In the genomic region with DNA sequence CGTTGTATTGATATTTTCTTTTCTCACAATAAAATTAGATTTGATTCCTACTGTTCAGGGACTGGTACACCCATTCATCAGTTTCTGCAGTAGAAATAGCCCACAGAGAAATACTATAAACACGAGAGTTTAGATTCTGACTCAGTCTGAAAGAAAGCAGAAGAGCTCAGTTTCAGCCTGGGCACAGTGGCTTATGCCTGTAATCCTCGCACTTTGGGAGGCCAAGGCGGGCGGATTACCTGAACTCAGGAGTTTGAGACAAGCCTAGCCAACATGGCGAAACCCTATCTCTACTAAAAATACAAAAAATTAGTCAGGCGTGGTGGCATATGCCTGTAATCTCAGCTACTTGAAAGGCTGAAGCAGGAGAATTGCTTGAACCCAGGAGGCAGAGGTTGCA, we compare ENCODE assay signal across 14 cellular contexts. TPM values are rescaled to one million over a fixed set of nuclear protein-coding genes. Genes with fewer than 3 reads are reported as not detected.
DNase-seq lines count a peak whose midpoint lies in the region; ATAC-seq and TF ChIP-seq lines count a peak whose summit lies in the region.
"Had no signal": no experiment of that assay in that cellular context is flagged by ENCODE, and none has a peak within 500 bp of the region (broad histone marks: within the 10 kb centered on the region; RNA-seq: fewer than 3 reads in every experiment).

No MANE protein-coding gene starts in this region.

- in situ Hi-C loops in KBM-7 (cut with MboI; ENCODE audit: low pct_unique_long_range_greater_than_20kb, low sequenced_read_pairs): no loop called here

- H3K9me3 ChIP-seq in endodermal cell (ENCODE audit: control insufficient read depth, low read length): no peaks in the 10 kb centered on the region
- H3K9me3 ChIP-seq in left lung: no peaks in the 10 kb centered on the region
- H3K9me3 ChIP-seq: breast epithelium, pancreas, vagina had no signal

- H3K27ac Mint-ChIP-seq in activated naive CD4-positive, alpha-beta T cell treated with anti-CD3 and anti-CD28 coated beads for 36 hours: peak overlapping the region; percentile 100
- no peak overlapping the region for H3K27ac Mint-ChIP-seq in endodermal cell

- H3K27me3 Mint-ChIP-seq in activated naive CD4-positive, alpha-beta T cell treated with anti-CD3 and anti-CD28 coated beads for 36 hours (ENCODE audit: low read depth): no peaks in the 10 kb centered on the region
- peaks cover 34% of the 10 kb centered on the region for H3K27me3 Mint-ChIP-seq in endodermal cell (ENCODE audit: insufficient read depth)

- peaks cover 87% of the 10 kb centered on the region for H3K36me3 Mint-ChIP-seq in activated naive CD4-positive, alpha-beta T cell treated with anti-CD3 and anti-CD28 coated beads for 36 hours (ENCODE audit: low read depth)
- H3K36me3 Mint-ChIP-seq in endodermal cell (ENCODE audit: low read depth): no peaks in the 10 kb centered on the region

- DNase-seq in stimulated activated CD4-positive, alpha-beta T cell treated with anti-CD3 and anti-CD28 coated beads, Interleukin-12 subunit alpha, Interleukin-12 subunit beta, amount 100 ng/mL, for 4 hours: peak; percentile 42
- no peak for DNase-seq in stimulated activated CD4-positive, alpha-beta T cell treated with anti-CD3 and anti-CD28 coated beads, Interleukin-2, amount 100 ng/mL, for 48 hours
- DNase-seq in activated naive CD4-positive, alpha-beta T cell treated with anti-CD3 and anti-CD28 coated beads for 36 hours: peak; percentile 78
- no peak for DNase-seq in NCI-H2227 (lab: John Stamatoyannopoulos, UW; ENCODE audit: unreplicated experiment)
- no peak for DNase-seq in endodermal cell
- no peak for DNase-seq in KBM-7
- no peak for DNase-seq in left lung
- DNase-seq: kidney glomerular epithelial cell, pancreas had no signal

- H3K4me3 ChIP-seq in endodermal cell (ENCODE audit: low read length) (no peak overlapping the region), left lung (no peak overlapping the region)
- H3K4me3 ChIP-seq: breast epithelium, pancreas, vagina had no signal

- CTCF ChIA-PET in activated naive CD4-positive, alpha-beta T cell treated with anti-CD3 and anti-CD28 coated beads for 36 hours (lab: Charles Lee): interaction anchor here (1.0 to 6.2 kb wide), 11 partner anchors 9 to 72 kb away, joined by 3 to 27 read pairs (median 5); a partner anchor contains a TSS

- H3K27ac ChIP-seq in endodermal cell (ENCODE audit: low read depth, low read length) (no peak overlapping the region), left lung (no peak overlapping the region)
- H3K27ac ChIP-seq: breast epithelium, pancreas, vagina had no signal

- H3K4me1 ChIP-seq in endodermal cell (ENCODE audit: control insufficient read depth, insufficient read depth, low read length) (no peaks in the 10 kb centered on the region), left lung (no peaks in the 10 kb centered on the region)
- H3K4me1 ChIP-seq: breast epithelium, pancreas, vagina had no signal

- intact Hi-C loops in activated naive CD4-positive, alpha-beta T cell treated with anti-CD3 and anti-CD28 coated beads for 36 hours (cut with micrococcal nuclease): loop anchor here (1.0 kb wide), 1 partner anchor 9 kb away; a partner anchor contains a TSS
- intact Hi-C loops in left lung (cut with DNase I): no loop called here

- WGBS in endodermal cell (ENCODE audit: insufficient coverage in 1 of 2, insufficient read length in 1 of 2), 2 experiments: 78 to 95% methylated on average over 4 to 7 of the region's 7 CpGs

- peak overlapping the region; percentile 77 for H3K4me3 Mint-ChIP-seq in activated naive CD4-positive, alpha-beta T cell treated with anti-CD3 and anti-CD28 coated beads for 36 hours
- H3K4me3 Mint-ChIP-seq in endodermal cell: no peak overlapping the region

- H3K36me3 ChIP-seq in endodermal cell (ENCODE audit: control insufficient read depth, insufficient read depth, low read length): no peaks in the 10 kb centered on the region
- H3K36me3 ChIP-seq in left lung: no peaks in the 10 kb centered on the region
- H3K36me3 ChIP-seq: breast epithelium, pancreas, vagina had no signal

- TF ChIP-seq CTCF in endodermal cell (conservative IDR thresholded peaks at IDR 0.05) (no peak), left lung (IDR thresholded peaks at IDR 0.05) (no peak)

- no peak overlapping the region for H3K9ac ChIP-seq in endodermal cell (ENCODE audit: extremely low read depth, low read length, poor library complexity, severe bottlenecking)

- H3K27me3 ChIP-seq in endodermal cell (ENCODE audit: control insufficient read depth, insufficient read depth, low read length, poor library complexity, severe bottlenecking) (peaks cover 10% of the 10 kb centered on the region), left lung (no peaks in the 10 kb centered on the region)
- H3K27me3 ChIP-seq: breast epithelium, pancreas, vagina had no signal

- ATAC-seq in HG02981 (IDR thresholded peaks at IDR 0.05; ENCODE audit: unreplicated experiment) (peak; percentile 54), left lung (no peak)
- ATAC-seq: pancreas had no signal

- peaks cover 78% of the 10 kb centered on the region for H3K4me1 Mint-ChIP-seq in activated naive CD4-positive, alpha-beta T cell treated with anti-CD3 and anti-CD28 coated beads for 36 hours (ENCODE audit: low read depth)
- H3K4me1 Mint-ChIP-seq in endodermal cell: no peaks in the 10 kb centered on the region

- H3K9me3 Mint-ChIP-seq in activated naive CD4-positive, alpha-beta T cell treated with anti-CD3 and anti-CD28 coated beads for 36 hours: no peaks in the 10 kb centered on the region
- H3K9me3 Mint-ChIP-seq in endodermal cell: peaks cover under 1% of the 10 kb centered on the region

RNA-seq across cellular contexts. Expression of a gene that starts 8.6 kb away (rescaled TPM):
- total RNA-seq in activated naive CD4-positive, alpha-beta T cell treated with anti-CD3 and anti-CD28 coated beads for 36 hours: 100 to 1,000 TPM; 340 TPM
- under 1 TPM; 0.31 to 0.38 TPM for total RNA-seq in endodermal cell
- polyA plus RNA-seq in endodermal cell (2013, experiment 1 of 2): not detected
- 0.08 TPM for polyA plus RNA-seq in endodermal cell (2013, experiment 2 of 2)
- total RNA-seq in left lung: 1 to 10 TPM; 1.8 to 8.1 TPM
- total RNA-seq: H1, RPMI7951 had no signal

RNA-seq across cellular contexts. Expression of a gene that starts 23.2 kb away (rescaled TPM):
- total RNA-seq in activated naive CD4-positive, alpha-beta T cell treated with anti-CD3 and anti-CD28 coated beads for 36 hours: 1 to 10 TPM; 3.6 to 3.8 TPM
- total RNA-seq in endodermal cell (not detected), left lung (not detected)
- polyA plus RNA-seq in endodermal cell (2013, experiment 1 of 2): not detected
- not detected for polyA plus RNA-seq in endodermal cell (2013, experiment 2 of 2)
- total RNA-seq: breast epithelium, H1, pancreas, RPMI7951, vagina had no signal
- polyA plus RNA-seq: H1, pancreas had no signal

RNA-seq across cellular contexts. Expression of a gene that starts 46.6 kb away (rescaled TPM):
- 10 to 100 TPM; 21.0 to 21.2 TPM for total RNA-seq in activated naive CD4-positive, alpha-beta T cell treated with anti-CD3 and anti-CD28 coated beads for 36 hours
- 10 to 100 TPM; 14.8 to 19.1 TPM for total RNA-seq in endodermal cell
- polyA plus RNA-seq in endodermal cell (2013, experiment 1 of 2): 18.5 TPM
- 18.9 TPM for polyA plus RNA-seq in endodermal cell (2013, experiment 2 of 2)
- total RNA-seq in left lung: 10 to 100 TPM in 1 of 2 donors, 1 to 10 TPM in 1; 7.3 to 11.8 TPM

Comparison
In these comparisons a context has a peak if more than half of its experiments do, and no peak if none do; other contexts are left out.
1. DNase-seq: peak in stimulated activated CD4-positive, alpha-beta T cell treated with anti-CD3 and anti-CD28 coated beads, Interleukin-12 subunit alpha, Interleukin-12 subunit beta, amount 100 ng/mL, for 4 hours (single experiment) and activated naive CD4-positive, alpha-beta T cell treated with anti-CD3 and anti-CD28 coated beads for 36 hours (single experiment); none in stimulated activated CD4-positive, alpha-beta T cell treated with anti-CD3 and anti-CD28 coated beads, Interleukin-2, amount 100 ng/mL, for 48 hours (0 of 2), NCI-H2227 (single experiment), endodermal cell (single experiment), KBM-7 (single experiment) and left lung (0 of 2).
2. RNA of a gene that starts 8.6 kb away (total RNA-seq): 340 TPM in activated naive CD4-positive, alpha-beta T cell treated with anti-CD3 and anti-CD28 coated beads for 36 hours; 1.8 to 8.1 TPM in left lung and 0.31 to 0.38 TPM in endodermal cell; every median in the first group is over 10 times any median in the second.
3. RNA of a gene that starts 23.2 kb away (total RNA-seq): 3.6 to 3.8 TPM in activated naive CD4-positive, alpha-beta T cell treated with anti-CD3 and anti-CD28 coated beads for 36 hours; not detected in left lung and not detected in endodermal cell; every median in the first group is over 4 times any median in the second.